26 cellular contexts compared by ENCODE assay signal in genomic region chr1:198867182-198867581, GRCh38.
"Had no signal": no experiment of that assay in that cellular context is flagged by ENCODE, and none has a peak within 500 bp of the region (broad histone marks: within the 10 kb centered on the region; RNA-seq: fewer than 3 reads in every experiment).

No MANE protein-coding gene starts in this region.

- H3K4me1 ChIP-seq: sigmoid colon, tibial nerve, upper lobe of left lung had no signal

- H3K9me3 ChIP-seq: gastrocnemius medialis, ovary, psoas muscle, sigmoid colon, thoracic aorta, tibial nerve, upper lobe of left lung had no signal

- H3K27ac ChIP-seq: gastrocnemius medialis, ovary, psoas muscle, sigmoid colon, skin epidermis, thoracic aorta, tibial nerve, upper lobe of left lung had no signal

- ATAC-seq: effector memory CD8-positive, alpha-beta T cell; gastrocnemius medialis; left lobe of liver; naive thymus-derived CD4-positive, alpha-beta T cell; psoas muscle; right cardiac atrium; stimulated activated naive B cell treated with anti-CD40 and anti-IgM and Interleukin-4, amounts not matched to agents 10 μg/mL and 1 μg/mL and 100 μg/mL, for 72 hours had no signal

- DNase-seq: cortex of kidney; effector memory CD8-positive, alpha-beta T cell; foreskin fibroblast; gastrocnemius medialis; head of caudate nucleus; kidney; mammary epithelial cell; mesendoderm; midbrain; naive thymus-derived CD4-positive, alpha-beta T cell; nephron progenitor cell; occipital lobe; ovary; posterior cingulate gyrus; psoas muscle; right cardiac atrium; sigmoid colon; stimulated activated CD4-positive, alpha-beta T cell treated with anti-CD3 and anti-CD28 coated beads, Interleukin-15, amount 100 ng/mL, for 24 hours; stimulated activated CD4-positive, alpha-beta T cell treated with anti-CD3 and anti-CD28 coated beads, Interleukin-2, amount 100 ng/mL, for 48 hours; stimulated activated naive B cell treated with anti-CD40 and anti-IgM and Interleukin-4, amounts not matched to agents 10 μg/mL and 1 μg/mL and 100 μg/mL, for 72 hours; upper lobe of left lung had no signal

- H3K4me3 ChIP-seq: gastrocnemius medialis, ovary, psoas muscle, sigmoid colon, skin epidermis, thoracic aorta, tibial nerve, upper lobe of left lung had no signal

- FAIRE-seq: kidney, urothelium cell line had no signal

- H3K27me3 ChIP-seq: gastrocnemius medialis, ovary, sigmoid colon, tibial nerve, upper lobe of left lung had no signal

- H3K36me3 ChIP-seq: gastrocnemius medialis, ovary, sigmoid colon, thoracic aorta, tibial nerve, upper lobe of left lung had no signal
